In genomic region chr2:109128048-109128465, GRCh38 we compare ENCODE assay signal across 8 cellular contexts. TPM values are rescaled to one million over a fixed set of nuclear protein-coding genes. Genes with fewer than 3 reads are reported as not detected.
DNase-seq lines count a peak whose midpoint lies in the region; ATAC-seq, FAIRE-seq and TF ChIP-seq lines count a peak whose summit lies in the region.

No MANE protein-coding gene starts in this region.

- H3K4me3 ChIP-seq in coronary artery, result peak overlapping the region; percentile 96

- intact Hi-C loops in left colon (cut with DNase I, micrococcal nuclease), result loop anchor here (5.0 kb wide), 2 partner anchors 374 to 379 kb away; no protein-coding TSS in a partner anchor

- H3K27ac ChIP-seq in coronary artery, result peak overlapping the region; percentile 87 to 95

- ATAC-seq in HG02642 (IDR thresholded peaks at IDR 0.05; ENCODE audit: poor library complexity, unreplicated experiment), result peak; percentile 51
- peak; percentile 77 for ATAC-seq in left colon
- ATAC-seq in HG03439 (IDR thresholded peaks at IDR 0.05; ENCODE audit: unreplicated experiment), result no peak

- no peak for FAIRE-seq in D721Med (lab: Jason Lieb, UNC)

- TF ChIP-seq CTCF in D721Med (IDR thresholded peaks at IDR 0.05; ENCODE audit: insufficient read depth, missing control alignments) (peak; percentile 94), coronary artery (IDR thresholded peaks at IDR 0.05) (peak; percentile 92)

- DNase-seq in D721Med (ENCODE audit: insufficient read length, low spot score) (peak; percentile 89), NCI-H226 (peak; percentile 61), coronary artery (ENCODE audit: low spot score) (peak; percentile 89), left colon (peak; percentile 54 to 73)
- peak; percentile 81 for DNase-seq in activated CD4-positive, alpha-beta T cell treated with anti-CD3 and anti-CD28 coated beads for 48 hours
- peak; percentile 45 to 60 for DNase-seq in stimulated activated CD4-positive, alpha-beta T cell treated with anti-CD3 and anti-CD28 coated beads, Interleukin-15, amount 100 ng/mL, for 48 hours (ENCODE audit: low read depth in 2 of 2)

RNA-seq across cellular contexts. Expression of gene SH3RF3, which starts 0.9 kb away (rescaled TPM):
- total RNA-seq in left colon, result 1 to 10 TPM; 1.3 to 2.7 TPM
